1 cellular context compared by ENCODE assay signal in the genomic region with DNA sequence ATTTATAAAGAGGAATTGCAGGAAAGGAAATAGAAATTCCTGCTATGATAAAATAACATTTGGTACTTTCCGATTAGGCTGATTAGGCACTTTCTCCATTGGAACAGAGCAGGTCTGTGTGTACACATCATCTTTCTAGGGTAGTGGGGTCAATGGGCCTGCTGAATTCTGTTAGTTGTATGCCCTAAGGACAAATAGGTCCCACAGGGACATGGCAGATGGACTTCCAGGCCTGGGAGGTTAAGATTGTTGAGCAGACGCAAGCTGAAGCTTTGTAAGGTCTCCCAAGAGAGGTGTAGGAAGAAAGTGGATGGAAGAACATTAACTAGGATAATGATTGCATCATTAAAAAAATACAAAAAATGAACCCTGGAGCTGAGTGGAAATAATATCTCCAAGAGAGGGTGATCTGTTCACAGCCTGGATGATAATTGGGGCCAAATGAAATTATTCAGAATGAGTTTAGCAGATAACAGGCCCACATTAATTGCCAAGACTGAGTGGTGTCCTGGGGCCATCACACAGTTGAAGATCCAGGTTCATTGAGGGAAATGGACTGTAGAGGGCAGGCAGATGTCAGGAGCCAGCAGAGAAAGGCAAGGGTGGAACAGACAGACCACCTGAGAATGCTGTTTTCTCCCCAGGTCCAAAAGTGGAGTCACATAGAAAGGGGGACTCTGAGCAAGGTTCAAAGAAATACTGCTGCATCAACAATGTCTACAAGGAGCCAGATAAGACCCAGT.
TF ChIP-seq lines count a peak whose summit lies in the region.

No MANE protein-coding gene starts in this region.

TF ChIP-seq in H1, 55 proteins besides CTCF, POLR2A, EP300 and RAD21:
- no peak for TF ChIP-seq ASH2L (IDR thresholded peaks at IDR 0.05; ENCODE audit: low read length)
- no peak for TF ChIP-seq MAFK (IDR thresholded peaks at IDR 0.05; ENCODE audit: low read depth, low read length)
- no peak for TF ChIP-seq JUND (IDR thresholded peaks at IDR 0.05; ENCODE audit: low read length)
- no peak for TF ChIP-seq JUN (IDR thresholded peaks at IDR 0.05; ENCODE audit: low read depth, low read length)
TF ChIP-seq in H1: peak in this region for 0.
